ENCODE assay signal across 14 cellular contexts in genomic region chr6:69162811-69163210, GRCh38.
"Had no signal": no experiment of that assay in that cellular context is flagged by ENCODE, and none has a peak within 500 bp of the region (broad histone marks: within the 10 kb centered on the region; RNA-seq: fewer than 3 reads in every experiment).

No MANE protein-coding gene starts in this region.

- H3K4me2 ChIP-seq: smooth muscle cell had no signal

- H3K9ac ChIP-seq: parathyroid adenoma had no signal

- H3K27ac ChIP-seq: cardiac muscle cell, colonic mucosa, lower lobe of right lung, parathyroid adenoma, thyroid gland had no signal

- H3K27me3 ChIP-seq: cardiac muscle cell, colonic mucosa, thyroid gland had no signal

- ATAC-seq: activated CD4-positive, CD25-positive, alpha-beta regulatory T cell treated with anti-CD3 and anti-CD28 coated beads, Interleukin-2, amount 50 U/mL, for 24 hours; activated CD8-positive, alpha-beta memory T cell treated with anti-CD3 and anti-CD28 coated beads, Interleukin-2, amount 10 ng/mL, durations not matched to agents 7 days and 5 days; lower lobe of right lung; stimulated activated effector memory CD8-positive, alpha-beta T cell treated with anti-CD3 and anti-CD28 coated beads, Interleukin-12 subunit alpha, Interleukin-12 subunit beta, amount 100 ng/mL, for 72 hours had no signal

- H3K9me3 ChIP-seq: colonic mucosa, lower lobe of right lung, thyroid gland had no signal

- H2AFZ ChIP-seq: parathyroid adenoma had no signal

- H3K4me1 ChIP-seq: colonic mucosa, lower lobe of right lung, parathyroid adenoma, thyroid gland had no signal

- H3K4me3 ChIP-seq: cardiac muscle cell, colonic mucosa, lower lobe of right lung, smooth muscle cell, thyroid gland had no signal

- DNase-seq: activated CD8-positive, alpha-beta memory T cell treated with anti-CD3 and anti-CD28 coated beads, Interleukin-2, amount 10 ng/mL, durations not matched to agents 7 days and 5 days; activated effector memory CD4-positive, alpha-beta T cell treated with anti-CD3 and anti-CD28 coated beads, Interleukin-2, amount 50 U/mL, for 16 hours; activated T-cell treated with anti-CD3 and anti-CD28 coated beads, Interleukin-2, amount 50 U/mL, for 24 hours; colonic mucosa; kidney glomerular epithelial cell; lower lobe of right lung; midbrain; thyroid gland had no signal

- H3K79me2 ChIP-seq: parathyroid adenoma had no signal

- H3K36me3 ChIP-seq: cardiac muscle cell, colonic mucosa, lower lobe of right lung, thyroid gland had no signal

- FAIRE-seq: urothelium cell line had no signal
